In the genomic region with DNA sequence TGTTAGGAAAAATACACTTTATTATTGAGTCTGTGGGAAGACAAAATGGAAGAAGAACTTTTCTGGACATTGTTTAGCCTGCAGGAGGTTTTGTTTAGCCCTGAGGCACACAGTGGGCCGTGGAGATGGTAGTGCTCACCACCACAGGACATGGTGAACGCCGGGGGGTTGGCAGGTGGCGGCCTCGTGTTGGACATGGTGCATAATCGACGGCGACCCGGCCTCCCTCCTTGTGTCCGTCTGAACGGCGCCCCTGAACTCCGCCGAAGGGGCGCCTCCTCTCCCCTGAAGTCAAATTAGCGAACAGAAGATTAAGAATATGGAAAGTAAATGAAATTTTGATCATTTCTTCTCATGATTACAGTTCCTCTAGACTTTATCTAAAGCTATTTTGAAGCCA, we compare ENCODE assay signal across 10 cellular contexts.
"Had no signal": no experiment of that assay in that cellular context is flagged by ENCODE, and none has a peak within 500 bp of the region (broad histone marks: within the 10 kb centered on the region; RNA-seq: fewer than 3 reads in every experiment).

No MANE protein-coding gene starts in this region.

- H3K36me3 ChIP-seq: adrenal gland, cardiac muscle cell, lower lobe of right lung, sigmoid colon, SJCRH30, tibial artery, uterus had no signal

- H3K9me3 ChIP-seq: adrenal gland, lower lobe of right lung, sigmoid colon, SJCRH30, uterus had no signal

- H3K27ac ChIP-seq: adrenal gland, cardiac muscle cell, lower lobe of right lung, sigmoid colon, SJCRH30, tibial artery, uterus had no signal

- ATAC-seq: left colon, lower lobe of right lung had no signal

- H3K4me1 ChIP-seq: adrenal gland, lower lobe of right lung, tibial artery, uterus had no signal

- H3K27me3 ChIP-seq: adrenal gland, cardiac muscle cell, sigmoid colon, SJCRH30, tibial artery, uterus had no signal

- H3K4me3 ChIP-seq: adrenal gland, cardiac muscle cell, lower lobe of right lung, sigmoid colon, SJCRH30, tibial artery, uterus had no signal

- DNase-seq: activated effector memory CD4-positive, alpha-beta T cell treated with Interleukin-2 at 50 U/mL for 16 hours; adrenal gland; left colon; lower lobe of right lung; sigmoid colon; SJCRH30; T-helper 9 cell; tibial artery; uterus had no signal
